ENCODE assay signal across 37 cellular contexts in genomic region chrX:39669668-39670067, GRCh38.
"Had no signal": no experiment of that assay in that cellular context is flagged by ENCODE, and none has a peak within 500 bp of the region (broad histone marks: within the 10 kb centered on the region; RNA-seq: fewer than 3 reads in every experiment).

No MANE protein-coding gene starts in this region.

- H3K4me3 ChIP-seq: adrenal gland, body of pancreas, breast epithelium had no signal

- H3K27me3 ChIP-seq: body of pancreas, brain microvascular endothelial cell had no signal

- H3K4me1 Mint-ChIP-seq: activated B cell treated with CpG ODN at 0.5 μM for 24 hours; activated CD4-positive, alpha-beta T cell treated with anti-CD3 and anti-CD28 coated beads, Interleukin-2, amount 10 ng/mL, durations not matched to agents 24 days and 14 days; activated naive CD8-positive, alpha-beta T cell treated with anti-CD3 and anti-CD28 coated beads for 36 hours; activated T-helper 17 cell treated with anti-CD3 and anti-CD28 coated beads, Interleukin-2, amount 50 U/mL, for 72 hours had no signal

- ATAC-seq: activated CD8-positive, alpha-beta T cell treated with anti-CD3 and anti-CD28 coated beads for 36 hours; activated naive CD4-positive, alpha-beta T cell treated with anti-CD3 and anti-CD28 coated beads, Interleukin-2, amount 50 U/mL, for 72 hours; activated T-cell treated with anti-CD3 and anti-CD28 coated beads, Interleukin-2, amount 50 U/mL, for 4 hours; activated T-cell treated with anti-CD3 and anti-CD28 coated beads, Interleukin-2, amount 50 U/mL, for 72 hours; activated T-helper 17 cell treated with anti-CD3 and anti-CD28 coated beads, Interleukin-2, amount 50 U/mL, for 72 hours; body of pancreas had no signal

- DNase-seq: activated B cell treated with CpG ODN at 0.5 μM for 24 hours; activated CD4-positive, alpha-beta memory T cell treated with anti-CD3 and anti-CD28 coated beads for 36 hours; activated CD4-positive, alpha-beta T cell treated with anti-CD3 and anti-CD28 coated beads for 4 hours; activated CD4-positive, alpha-beta T cell treated with anti-CD3 and anti-CD28 coated beads, Interleukin-2, amount 10 ng/mL, durations not matched to agents 24 days and 14 days; activated CD4-positive, alpha-beta T cell treated with anti-CD3 and anti-CD28 coated beads, Interleukin-2, amount 50 U/mL, for 1 hour; activated CD4-positive, alpha-beta T cell treated with anti-CD3 and anti-CD28 coated beads, Interleukin-2, amount 50 U/mL, for 4 hours; activated CD4-positive, CD25-positive, alpha-beta regulatory T cell treated with anti-CD3 and anti-CD28 coated beads, Interleukin-2, amount 50 U/mL, for 72 hours; activated CD8-positive, alpha-beta memory T cell treated with anti-CD3 and anti-CD28 coated beads, Interleukin-2, amount 50 U/mL, for 4 hours; activated CD8-positive, alpha-beta T cell treated with anti-CD3 and anti-CD28 coated beads for 36 hours; activated effector memory CD4-positive, alpha-beta T cell treated with anti-CD3 and anti-CD28 coated beads, Interleukin-2, amount 50 U/mL, for 16 hours; activated gamma-delta T cell treated with Interleukin-2 at 50 U/mL for 16 hours; activated naive CD4-positive, alpha-beta T cell; activated naive CD4-positive, alpha-beta T cell treated with anti-CD3 and anti-CD28 coated beads for 36 hours; activated naive CD4-positive, alpha-beta T cell treated with anti-CD3 and anti-CD28 coated beads, Interleukin-2, amount 50 U/mL, for 16 hours; activated naive CD8-positive, alpha-beta T cell treated with anti-CD3 and anti-CD28 coated beads for 36 hours; activated T-cell treated with anti-CD3 and anti-CD28 coated beads for 4 hours; activated T-cell treated with anti-CD3 and anti-CD28 coated beads, Interleukin-2, amount 50 U/mL, for 1 hour; activated T-cell treated with anti-CD3 and anti-CD28 coated beads, Interleukin-2, amount 50 U/mL, for 4 hours; activated T-cell treated with anti-CD3 and anti-CD28 coated beads, Interleukin-2, amount 50 U/mL, for 72 hours; adrenal gland; amniotic stem cell; aorta; body of pancreas; brain microvascular endothelial cell; central memory CD4-positive, alpha-beta T cell; T-helper 1 cell; T-helper 2 cell; T-helper 9 cell had no signal

- H3K27ac ChIP-seq: adrenal gland, body of pancreas, brain microvascular endothelial cell, breast epithelium, VCaP had no signal

- FAIRE-seq: astrocyte, TTC549 had no signal

- H3K9me3 ChIP-seq: adrenal gland, body of pancreas, breast epithelium had no signal

- H3K36me3 ChIP-seq: adrenal gland, brain microvascular endothelial cell, breast epithelium had no signal

- H3K27ac Mint-ChIP-seq: activated B cell treated with CpG ODN at 0.5 μM for 24 hours; activated CD4-positive, alpha-beta memory T cell treated with anti-CD3 and anti-CD28 coated beads for 36 hours; activated CD4-positive, alpha-beta T cell treated with anti-CD3 and anti-CD28 coated beads, Interleukin-2, amount 10 ng/mL, durations not matched to agents 24 days and 14 days; activated CD8-positive, alpha-beta T cell treated with anti-CD3 and anti-CD28 coated beads for 36 hours; activated naive CD4-positive, alpha-beta T cell treated with anti-CD3 and anti-CD28 coated beads for 36 hours; activated naive CD4-positive, alpha-beta T cell treated with anti-CD3 and anti-CD28 coated beads, Interleukin-2, amount 50 U/mL, for 72 hours; activated naive CD8-positive, alpha-beta T cell treated with anti-CD3 and anti-CD28 coated beads for 36 hours; activated T-cell treated with anti-CD3 and anti-CD28 coated beads, Interleukin-2, amount 50 U/mL, for 72 hours; activated T-helper 1 cell treated with anti-CD3 and anti-CD28 coated beads, Interleukin-12 subunit alpha, Interleukin-12 subunit beta, Interleukin-2, Interleukin-4 antibody, amounts not matched to agents 30 ng/mL and 10 ng/mL and 1 ng/mL, durations not matched to agents 14 hours and 24 hours and 36 hours; activated T-helper 17 cell treated with anti-CD3 and anti-CD28 coated beads, Interleukin-2, amount 50 U/mL, for 72 hours; T-helper 1 cell treated with Interleukin-12 subunit alpha and Interleukin-12 subunit beta and Interleukin-4 antibody, amounts not matched to agents 30 μg/mL and 1 μg/mL, for 36 hours; T-helper 2 cell treated with Interferon-gamma antibody and Interleukin-4, amounts not matched to agents 5 μg/mL and 100 μg/mL, for 36 hours had no signal

- H3K9me3 Mint-ChIP-seq: activated B cell treated with CpG ODN at 0.5 μM for 24 hours; activated CD4-positive, alpha-beta memory T cell treated with anti-CD3 and anti-CD28 coated beads for 36 hours; activated CD4-positive, alpha-beta T cell treated with anti-CD3 and anti-CD28 coated beads, Interleukin-2, amount 10 ng/mL, durations not matched to agents 24 days and 14 days; activated CD8-positive, alpha-beta T cell treated with anti-CD3 and anti-CD28 coated beads for 36 hours; activated naive CD4-positive, alpha-beta T cell treated with anti-CD3 and anti-CD28 coated beads for 36 hours; activated naive CD4-positive, alpha-beta T cell treated with anti-CD3 and anti-CD28 coated beads, Interleukin-2, amount 50 U/mL, for 72 hours; activated naive CD8-positive, alpha-beta T cell treated with anti-CD3 and anti-CD28 coated beads for 36 hours; activated T-cell treated with anti-CD3 and anti-CD28 coated beads, Interleukin-2, amount 50 U/mL, for 4 hours; activated T-helper 1 cell treated with anti-CD3 and anti-CD28 coated beads, Interleukin-12 subunit alpha, Interleukin-12 subunit beta, Interleukin-2, Interleukin-4 antibody, amounts not matched to agents 30 ng/mL and 10 ng/mL and 1 ng/mL, durations not matched to agents 14 hours and 24 hours and 36 hours; activated T-helper 17 cell treated with anti-CD3 and anti-CD28 coated beads, Interleukin-2, amount 50 U/mL, for 72 hours; T-helper 1 cell treated with Interleukin-12 subunit alpha and Interleukin-12 subunit beta and Interleukin-4 antibody, amounts not matched to agents 30 μg/mL and 1 μg/mL, for 36 hours; T-helper 2 cell treated with Interferon-gamma antibody and Interleukin-4, amounts not matched to agents 5 μg/mL and 100 μg/mL, for 36 hours had no signal

- H3K36me3 Mint-ChIP-seq: activated CD4-positive, alpha-beta memory T cell treated with anti-CD3 and anti-CD28 coated beads for 36 hours; activated naive CD4-positive, alpha-beta T cell treated with anti-CD3 and anti-CD28 coated beads, Interleukin-2, amount 50 U/mL, for 72 hours; activated naive CD8-positive, alpha-beta T cell treated with anti-CD3 and anti-CD28 coated beads for 36 hours had no signal

- H3K4me1 ChIP-seq: adrenal gland, body of pancreas, breast epithelium had no signal

- H3K4me3 Mint-ChIP-seq: activated B cell treated with CpG ODN at 0.5 μM for 24 hours; activated CD4-positive, alpha-beta memory T cell treated with anti-CD3 and anti-CD28 coated beads for 36 hours; activated CD4-positive, alpha-beta T cell treated with anti-CD3 and anti-CD28 coated beads, Interleukin-2, amount 10 ng/mL, durations not matched to agents 24 days and 14 days; activated CD8-positive, alpha-beta T cell treated with anti-CD3 and anti-CD28 coated beads for 36 hours; activated naive CD4-positive, alpha-beta T cell treated with anti-CD3 and anti-CD28 coated beads for 36 hours; activated naive CD8-positive, alpha-beta T cell treated with anti-CD3 and anti-CD28 coated beads for 36 hours; activated T-cell treated with anti-CD3 and anti-CD28 coated beads, Interleukin-2, amount 50 U/mL, for 4 hours; activated T-cell treated with anti-CD3 and anti-CD28 coated beads, Interleukin-2, amount 50 U/mL, for 72 hours; activated T-helper 1 cell treated with anti-CD3 and anti-CD28 coated beads, Interleukin-12 subunit alpha, Interleukin-12 subunit beta, Interleukin-2, Interleukin-4 antibody, amounts not matched to agents 30 ng/mL and 10 ng/mL and 1 ng/mL, durations not matched to agents 14 hours and 24 hours and 36 hours; activated T-helper 17 cell treated with anti-CD3 and anti-CD28 coated beads, Interleukin-2, amount 50 U/mL, for 72 hours; T-helper 1 cell treated with Interleukin-12 subunit alpha and Interleukin-12 subunit beta and Interleukin-4 antibody, amounts not matched to agents 30 μg/mL and 1 μg/mL, for 36 hours; T-helper 2 cell treated with Interferon-gamma antibody and Interleukin-4, amounts not matched to agents 5 μg/mL and 100 μg/mL, for 36 hours had no signal

- H3K27me3 Mint-ChIP-seq: activated CD4-positive, alpha-beta memory T cell treated with anti-CD3 and anti-CD28 coated beads for 36 hours; activated CD4-positive, alpha-beta T cell treated with anti-CD3 and anti-CD28 coated beads, Interleukin-2, amount 10 ng/mL, durations not matched to agents 24 days and 14 days; activated CD8-positive, alpha-beta T cell treated with anti-CD3 and anti-CD28 coated beads for 36 hours; activated naive CD8-positive, alpha-beta T cell treated with anti-CD3 and anti-CD28 coated beads for 36 hours had no signal
